16 cellular contexts compared by ENCODE assay signal in genomic region chr2:8159966-8160603, GRCh38.
DNase-seq lines count a peak whose midpoint lies in the region; ATAC-seq and TF ChIP-seq lines count a peak whose summit lies in the region.
"Had no signal": no experiment of that assay in that cellular context is flagged by ENCODE, and none has a peak within 500 bp of the region (broad histone marks: within the 10 kb centered on the region; RNA-seq: fewer than 3 reads in every experiment).

No MANE protein-coding gene starts in this region.

- H3K9me3 ChIP-seq in DOHH2 (ENCODE audit: control insufficient read depth, insufficient read depth, low read length): no peaks in the 10 kb centered on the region
- H3K9me3 ChIP-seq in suprapubic skin: no peaks in the 10 kb centered on the region
- H3K9me3 ChIP-seq: adrenal gland, left lung had no signal

- no peak overlapping the region for H3K27ac ChIP-seq in DOHH2 (ENCODE audit: low read depth, low read length)
- no peak overlapping the region for H3K27ac ChIP-seq in GM23338 (ENCODE audit: low read depth)
- no peak overlapping the region for H3K27ac ChIP-seq in suprapubic skin
- H3K27ac ChIP-seq: adrenal gland, left lung had no signal

- H3K36me3 Mint-ChIP-seq in GM23338 (ENCODE audit: low read depth): peaks cover 6% of the 10 kb centered on the region
- no peaks in the 10 kb centered on the region for H3K36me3 Mint-ChIP-seq in WTC11
- H3K36me3 Mint-ChIP-seq in osteocyte (ENCODE audit: unreplicated experiment): no peaks in the 10 kb centered on the region

- H3K79me2 ChIP-seq in DOHH2 (ENCODE audit: control insufficient read depth, low read length) (no peaks in the 10 kb centered on the region), GM23338 (replicated peaks; ENCODE audit: insufficient read depth) (no peaks in the 10 kb centered on the region)

- H3K9me3 Mint-ChIP-seq in GM23338 (peaks cover 9% of the 10 kb centered on the region; the same call in 2 of the 3 replicates), WTC11 (peaks cover 18% of the 10 kb centered on the region), osteocyte (ENCODE audit: unreplicated experiment) (no peaks in the 10 kb centered on the region)

- H3K9me2 ChIP-seq in DOHH2 (replicated peaks; ENCODE audit: control insufficient read depth, low read length) (no peaks in the 10 kb centered on the region), GM23338 (ENCODE audit: insufficient read depth) (no peaks in the 10 kb centered on the region)

- TF ChIP-seq CTCF in DOHH2 (IDR thresholded peaks at IDR 0.05; ENCODE audit: low read depth, low read length, poor library complexity, severe bottlenecking) (no peak), GM23338 (conservative IDR thresholded peaks at IDR 0.05; ENCODE audit: low read depth in 2 of 2) (no peak), WTC11 (IDR thresholded peaks at IDR 0.05) (no peak), osteocyte (IDR thresholded peaks at IDR 0.05) (no peak), suprapubic skin (IDR thresholded peaks at IDR 0.05) (no peak)

- peaks cover 3% of the 10 kb centered on the region for H3K27me3 Mint-ChIP-seq in GM23338 (ENCODE audit: insufficient read depth, low read depth, poor library complexity)
- H3K27me3 Mint-ChIP-seq in WTC11 (ENCODE audit: low read depth): no peaks in the 10 kb centered on the region
- H3K27me3 Mint-ChIP-seq in osteocyte (ENCODE audit: unreplicated experiment): no peaks in the 10 kb centered on the region

- no peak overlapping the region for H3K4me3 Mint-ChIP-seq in GM23338
- H3K4me3 Mint-ChIP-seq in WTC11: no peak overlapping the region
- H3K4me3 Mint-ChIP-seq in osteocyte (ENCODE audit: unreplicated experiment): no peak overlapping the region

- POLR2A ChIA-PET in WTC11 (lab: Charles Lee): no interaction called here

- peak overlapping the region; percentile 72; the same call in 1 of the 2 replicates for H2AFZ ChIP-seq in GM23338

- no peaks in the 10 kb centered on the region for H3K27me3 ChIP-seq in DOHH2 (ENCODE audit: control insufficient read depth, low read length)
- no peaks in the 10 kb centered on the region for H3K27me3 ChIP-seq in GM23338 (ENCODE audit: insufficient read depth)
- no peaks in the 10 kb centered on the region for H3K27me3 ChIP-seq in suprapubic skin
- H3K27me3 ChIP-seq: adrenal gland, left lung had no signal

- WGBS in suprapubic skin: 67% methylated on average over 4 of the region's 4 CpGs

- CTCF ChIA-PET in WTC11 (lab: Charles Lee): no interaction called here

- H3K4me1 ChIP-seq in DOHH2 (ENCODE audit: control insufficient read depth, low read length): peaks cover 15% of the 10 kb centered on the region
- H3K4me1 ChIP-seq in GM23338 (ENCODE audit: insufficient read depth): peaks cover 22% of the 10 kb centered on the region
- no peaks in the 10 kb centered on the region for H3K4me1 ChIP-seq in suprapubic skin
- H3K4me1 ChIP-seq: adrenal gland, left lung had no signal

- H4K20me1 ChIP-seq in DOHH2 (ENCODE audit: control insufficient read depth, insufficient read depth, low read depth, low read length) (no peaks in the 10 kb centered on the region), GM23338 (replicated peaks; ENCODE audit: insufficient read depth) (no peaks in the 10 kb centered on the region)

- H3K4me1 Mint-ChIP-seq in GM23338: peaks cover 28% of the 10 kb centered on the region
- H3K4me1 Mint-ChIP-seq in WTC11: peaks cover 34% of the 10 kb centered on the region
- peaks cover 5% of the 10 kb centered on the region for H3K4me1 Mint-ChIP-seq in osteocyte (ENCODE audit: unreplicated experiment)

- TF ChIP-seq POLR2A in suprapubic skin (IDR thresholded peaks at IDR 0.05): no peak

- H3K4me2 ChIP-seq in DOHH2 (ENCODE audit: low read length) (peak overlapping the region; percentile 30), GM23338 (no peak overlapping the region)

- H3K4me3 ChIP-seq in DOHH2 (ENCODE audit: low read length): no peak overlapping the region
- H3K4me3 ChIP-seq in GM23338: no peak overlapping the region
- H3K4me3 ChIP-seq in suprapubic skin: no peak overlapping the region
- H3K4me3 ChIP-seq: adrenal gland, left lung had no signal

- no peak for TF ChIP-seq EP300 in suprapubic skin (IDR thresholded peaks at IDR 0.05)

- ATAC-seq in GM23338 (peak; percentile 48; the same call in 2 of the 3 replicates), WTC11 (peak; percentile 37; the same call in 1 of the 2 replicates), GM21528 (IDR thresholded peaks at IDR 0.05; ENCODE audit: low FRiP score, unreplicated experiment) (no peak), HG02885 (IDR thresholded peaks at IDR 0.05; ENCODE audit: poor library complexity, unreplicated experiment) (no peak)
- ATAC-seq: left lung had no signal

- H3K27ac Mint-ChIP-seq in GM23338 (no peak overlapping the region), WTC11 (no peak overlapping the region), osteocyte (ENCODE audit: unreplicated experiment) (no peak overlapping the region)

- H3K36me3 ChIP-seq in DOHH2 (ENCODE audit: control insufficient read depth, low read length) (no peaks in the 10 kb centered on the region), GM23338 (ENCODE audit: insufficient read depth) (no peaks in the 10 kb centered on the region; the same call in 1 of the 2 replicates), suprapubic skin (no peaks in the 10 kb centered on the region)
- H3K36me3 ChIP-seq: adrenal gland, left lung had no signal

- DNase-seq in GM23338 (ENCODE audit: low spot score) (no peak), WTC11 (ENCODE audit: low spot score) (no peak), osteocyte (ENCODE audit: extremely low spot score, unreplicated experiment) (peak; percentile 44), suprapubic skin (ENCODE audit: low spot score in 2 of 2) (no peak), AG20443 (ENCODE audit: low spot score) (no peak)
- DNase-seq: activated gamma-delta T cell; adrenal gland; left lung; NCI-H146; nucleus accumbens; SHP77 treated with DMSO at 0.1 percent for 48 hours; stimulated activated CD4-positive, alpha-beta T cell treated with anti-CD3 and anti-CD28 coated beads, Interleukin-2, amount 100 ng/mL, for 24 hours; substantia nigra had no signal

- H3F3A ChIP-seq in DOHH2 (ENCODE audit: control insufficient read depth, insufficient read depth) (no peaks in the 10 kb centered on the region), GM23338 (replicated peaks; ENCODE audit: low read depth) (no peaks in the 10 kb centered on the region)

TF ChIP-seq in GM23338, 12 proteins besides CTCF, POLR2A, EP300 and RAD21 (continues in another document):
- TF ChIP-seq ZNF114 (CRISPR knock-in tag; IDR thresholded peaks at IDR 0.05) (no peak), ZNF331 (CRISPR knock-in tag; IDR thresholded peaks at IDR 0.05; ENCODE audit: low read depth) (no peak), REST (IDR thresholded peaks at IDR 0.05; ENCODE audit: unreplicated experiment) (no peak)

TF ChIP-seq in WTC11, 78 proteins besides CTCF, POLR2A, EP300 and RAD21:
- TF ChIP-seq ZNF232 (CRISPR knock-in tag; IDR thresholded peaks at IDR 0.05) (no peak), ZMAT4 (CRISPR knock-in tag; IDR thresholded peaks at IDR 0.05) (no peak), ATF6 (CRISPR knock-in tag; IDR thresholded peaks at IDR 0.05) (no peak)

Comparison
In these comparisons a context has a peak if more than half of its experiments do, and no peak if none do; other contexts are left out.
1. ATAC-seq: peak in GM23338 (single experiment) and WTC11 (single experiment); none in GM21528 (single experiment) and HG02885 (single experiment).